In the genomic region with DNA sequence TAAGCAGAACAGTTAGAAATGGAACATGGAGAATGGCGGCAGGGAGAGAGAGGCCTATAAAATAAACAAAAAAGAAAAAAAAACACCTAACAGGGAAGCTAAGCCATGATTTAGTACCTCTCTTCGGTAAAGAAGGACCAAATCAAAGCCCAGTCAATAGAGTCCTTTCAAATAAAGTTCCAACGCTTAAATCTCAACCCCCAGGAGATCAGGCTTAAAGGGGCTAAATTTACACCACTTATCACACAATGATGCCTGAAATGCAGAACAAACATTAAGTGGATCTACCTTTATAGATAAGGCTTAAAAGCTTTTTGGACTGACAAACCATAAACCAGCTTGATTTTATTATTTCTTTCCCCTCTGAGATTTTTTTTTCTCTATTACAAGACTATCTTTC, we compare ENCODE assay signal across 20 cellular contexts.
"Had no signal": no experiment of that assay in that cellular context is flagged by ENCODE, and none has a peak within 500 bp of the region (broad histone marks: within the 10 kb centered on the region; RNA-seq: fewer than 3 reads in every experiment).

No MANE protein-coding gene starts in this region.

- DNase-seq: activated CD4-positive, alpha-beta memory T cell treated with anti-CD3 and anti-CD28 coated beads, Interleukin-2, amount 10 ng/mL, durations not matched to agents 7 days and 5 days; activated CD4-positive, alpha-beta T cell treated with anti-CD3 and anti-CD28 coated beads, Interleukin-2, amount 10 ng/mL, durations not matched to agents 24 days and 14 days; activated CD4-positive, CD25-positive, alpha-beta regulatory T cell treated with anti-CD3 and anti-CD28 coated beads, Interleukin-2, amount 50 U/mL, for 72 hours; activated CD8-positive, alpha-beta memory T cell treated with anti-CD3 and anti-CD28 coated beads, Interleukin-2, amount 50 U/mL, for 48 hours; activated gamma-delta T cell treated with Interleukin-2 at 50 U/mL for 16 hours; activated naive CD8-positive, alpha-beta T cell treated with anti-CD3 and anti-CD28 coated beads, Interleukin-2, amount 50 U/mL, for 24 hours; activated T-cell treated with anti-CD3 and anti-CD28 coated beads, Interleukin-2, amount 50 U/mL, for 24 hours; amygdala; central memory CD4-positive, alpha-beta T cell; foreskin fibroblast; kidney glomerular epithelial cell; lower lobe of right lung; mesenchymal stem cell; naive thymus-derived CD8-positive, alpha-beta T cell; stimulated activated CD4-positive, alpha-beta T cell treated with anti-CD3 and anti-CD28 coated beads, Interleukin-1b, Interleukin-23, amount 100 ng/mL, for 48 hours; stimulated activated CD4-positive, alpha-beta T cell treated with anti-CD3 and anti-CD28 coated beads, Interleukin-4, amount 100 ng/mL, for 4 hours; stimulated activated CD8-positive, alpha-beta memory T cell treated with anti-CD3 and anti-CD28 coated beads, Interleukin-4, amount 100 ng/mL, for 48 hours; stimulated activated naive CD8-positive, alpha-beta T cell treated with anti-CD3 and anti-CD28 coated beads, Interleukin-15, amount 100 ng/mL, for 72 hours; thyroid gland; upper lobe of left lung had no signal
